In genomic region chr10:4243651-4244050, GRCh38 we compare ENCODE assay signal across 8 cellular contexts.
DNase-seq lines count a peak whose midpoint lies in the region; ATAC-seq, FAIRE-seq and TF ChIP-seq lines count a peak whose summit lies in the region.

No MANE protein-coding gene starts in this region.

- peaks cover 3 to 15% of the 10 kb centered on the region in 2 experiments; a peak in 2 of 4 replicates for H3K79me1 ChIP-seq in IMR-90 (ENCODE audit: low read depth in 1 of 2, low read length in 2 of 2)
- no peaks in the 10 kb centered on the region for H3K79me1 ChIP-seq in mesendoderm (ENCODE audit: low read length)

- CTCF ChIA-PET in A673 (lab: Charles Lee) = no interaction called here
- CTCF ChIA-PET in IMR-90 (lab: Yijun Ruan, JAX) = interaction anchor here (0.6 kb wide), 4 partner anchors 320 to 767 kb away, joined by 3 to 5 read pairs (median 3); no protein-coding TSS in a partner anchor

- H2AFZ ChIP-seq in IMR-90 (replicated peaks; ENCODE audit: low read length, poor library complexity) = no peak overlapping the region

- peak overlapping the region; percentile 97; the same call in 1 of the 2 replicates for H2BK120ac ChIP-seq in IMR-90 (ENCODE audit: low read depth, low read length)
- H2BK120ac ChIP-seq in mesendoderm (ENCODE audit: low read depth, low read length) = no peak overlapping the region

- H4K91ac ChIP-seq in IMR-90 (ENCODE audit: insufficient read depth, low read depth, low read length) = no peak overlapping the region

- H4K8ac ChIP-seq in IMR-90 (ENCODE audit: low read depth in 2 of 2, low read length in 2 of 2) (peak overlapping the region in 1 of 2 experiments; percentile 87; a peak in 1 of 4 replicates), mesendoderm (ENCODE audit: low read depth, low read length) (no peak overlapping the region)

- peak; percentile 26; the same call in 1 of the 2 replicates for TF ChIP-seq RAD21 in IMR-90 (IDR thresholded peaks at IDR 0.05; ENCODE audit: low read length)

- no peaks in the 10 kb centered on the region for H3K9me3 ChIP-seq in A673 (ENCODE audit: low read depth, low read length, poor library complexity, severe bottlenecking)
- no peaks in the 10 kb centered on the region for H3K9me3 ChIP-seq in IMR-90 (ENCODE audit: control insufficient read depth, insufficient read depth, low read length)

- POLR2A ChIA-PET in A673 (lab: Charles Lee; ENCODE audit: low non-redundant PET) = interaction anchor here (0.6 kb wide), 1 partner anchor 12 kb away, joined by 3 read pairs; no protein-coding TSS in a partner anchor
- POLR2A ChIA-PET in IMR-90 (lab: Charles Lee; ENCODE audit: unreplicated experiment) = interaction anchor here (0.6 to 1.0 kb wide), 4 partner anchors 14 to 598 kb away, joined by 3 to 6 read pairs (median 5); partner anchors contain the start of gene KLF6

- no peaks in the 10 kb centered on the region for H4K20me1 ChIP-seq in IMR-90 (ENCODE audit: insufficient read depth, low read length)

- H3K14ac ChIP-seq in IMR-90 (replicated peaks; ENCODE audit: low read depth, low read length) = no peak overlapping the region

- H3K23ac ChIP-seq in IMR-90 (ENCODE audit: low read depth, low read length) (no peak overlapping the region), mesendoderm (ENCODE audit: low read length) (no peak overlapping the region)

- H2BK15ac ChIP-seq in IMR-90 (ENCODE audit: low read depth, low read length) (no peak overlapping the region), mesendoderm (replicated peaks; ENCODE audit: low read depth) (no peak overlapping the region)

- no peaks in the 10 kb centered on the region for H3K79me2 ChIP-seq in mesendoderm (ENCODE audit: control insufficient read depth, insufficient read depth, low read length)

- dilution Hi-C loops in IMR-90 (cut with HindIII; ENCODE audit: low sequenced_read_pairs, unreplicated experiment) = no loop called here

- H2BK5ac ChIP-seq in IMR-90 (ENCODE audit: low read depth, low read length, poor library complexity, severe bottlenecking) = peak overlapping the region; percentile 89
- no peak overlapping the region for H2BK5ac ChIP-seq in mesendoderm (ENCODE audit: low read length)

- H3K27ac ChIP-seq in A673 (ENCODE audit: low read depth, low read length, poor library complexity, severe bottlenecking) = no peak overlapping the region
- peak overlapping the region; percentile 51; the same call in 1 of the 2 replicates for H3K27ac ChIP-seq in IMR-90 (ENCODE audit: insufficient read depth, low read length)
- H3K27ac ChIP-seq in mesendoderm (ENCODE audit: low read depth, low read length) = no peak overlapping the region

- no peak overlapping the region for H2BK20ac ChIP-seq in IMR-90 (ENCODE audit: low read depth, low read length)

- no peak for TF ChIP-seq CTCF in A673 (conservative IDR thresholded peaks at IDR 0.05; ENCODE audit: low read depth, low read length)
- TF ChIP-seq CTCF in IMR-90 (conservative IDR thresholded peaks at IDR 0.05; ENCODE audit: low read depth, low read length) = no peak
- no peak for TF ChIP-seq CTCF in bronchial epithelial cell (IDR thresholded peaks at IDR 0.05; ENCODE audit: insufficient read depth, low read length, severe bottlenecking)

- H3K9ac ChIP-seq in IMR-90 (ENCODE audit: low read depth, low read length) (no peak overlapping the region), mesendoderm (ENCODE audit: low read length) (no peak overlapping the region)

- H3K18ac ChIP-seq in IMR-90 (ENCODE audit: low read depth, low read length) (peak overlapping the region; percentile 30; the same call in 1 of the 2 replicates), mesendoderm (ENCODE audit: low read length) (no peak overlapping the region)

- H4K5ac ChIP-seq in IMR-90 (ENCODE audit: low read depth, low read length) (no peak overlapping the region), mesendoderm (ENCODE audit: low read length) (no peak overlapping the region)

- WGBS in IMR-90 (ENCODE audit: extremely low coverage in 2 of 2, insufficient read length in 1 of 2), 2 experiments = no CpG with 5 or more reads among the region's 1 CpG
- no CpG with 5 or more reads among the region's 1 CpG for WGBS in mesendoderm (ENCODE audit: extremely low coverage, insufficient coverage, low lambda C conversion rate)

- no peak overlapping the region for H3K56ac ChIP-seq in IMR-90 (ENCODE audit: extremely low read depth, insufficient read depth, low read length)
- H3K56ac ChIP-seq in mesendoderm (ENCODE audit: low read length) = no peak overlapping the region

- H3K4me1 ChIP-seq in A673 (ENCODE audit: insufficient read depth, low read length, poor library complexity, severe bottlenecking) (peaks cover 20% of the 10 kb centered on the region), IMR-90 (ENCODE audit: control insufficient read depth, insufficient read depth, low read length) (peaks cover 17% of the 10 kb centered on the region), mesendoderm (ENCODE audit: control insufficient read depth, low read depth, low read length) (peaks cover 2% of the 10 kb centered on the region)

- H3K36me3 ChIP-seq in A673 (ENCODE audit: insufficient read depth, low read length, poor library complexity, severe bottlenecking) (no peaks in the 10 kb centered on the region), IMR-90 (ENCODE audit: control insufficient read depth, insufficient read depth, low read length) (no peaks in the 10 kb centered on the region), bronchial epithelial cell (ENCODE audit: control insufficient read depth, insufficient read depth, low read length) (no peaks in the 10 kb centered on the region), mesendoderm (ENCODE audit: control insufficient read depth, insufficient read depth, low read length) (no peaks in the 10 kb centered on the region)

- peaks cover 9% of the 10 kb centered on the region for H3K9me1 ChIP-seq in IMR-90 (ENCODE audit: insufficient read depth, low read length)

- H3K4me2 ChIP-seq in IMR-90 (ENCODE audit: low read depth, low read length) = peak overlapping the region; percentile 68
- no peak overlapping the region for H3K4me2 ChIP-seq in mesendoderm (ENCODE audit: low read length)

- H3K4ac ChIP-seq in IMR-90 (ENCODE audit: low read depth, low read length) (peak overlapping the region; percentile 97; the same call in 1 of the 2 replicates), mesendoderm (ENCODE audit: low read depth, low read length) (no peak overlapping the region)

- BruUV-seq in A673 (replicated peaks; lab: Mats Ljungman, UMichigan) = no TSS peak
- no TSS peak for BruUV-seq in IMR-90 (replicated peaks; lab: Mats Ljungman, UMichigan)

- in situ Hi-C loops in IMR-90 (cut with MboI; ENCODE audit: low sequenced_read_pairs) = loop anchor here (5.0 to 10.0 kb wide), 2 partner anchors 421 to 461 kb away; no protein-coding TSS in a partner anchor

- no peaks in the 10 kb centered on the region for H3K27me3 ChIP-seq in A673 (replicated peaks; ENCODE audit: insufficient read depth, low read depth, low read length, poor library complexity)
- no peaks in the 10 kb centered on the region for H3K27me3 ChIP-seq in IMR-90 (ENCODE audit: control insufficient read depth, insufficient read depth, low read length)
- no peaks in the 10 kb centered on the region for H3K27me3 ChIP-seq in bronchial epithelial cell (ENCODE audit: control insufficient read depth, insufficient read depth, low read length)
- no peaks in the 10 kb centered on the region for H3K27me3 ChIP-seq in mesendoderm (ENCODE audit: insufficient read depth, low read length, poor library complexity)

- ATAC-seq in IMR-90 (ENCODE audit: low read depth) = peak; percentile 57
- no peak for ATAC-seq in HG02571 (IDR thresholded peaks at IDR 0.05; ENCODE audit: unreplicated experiment)
- no peak for ATAC-seq in HG02623 (IDR thresholded peaks at IDR 0.05; ENCODE audit: unreplicated experiment)
- no peak for ATAC-seq in GM18873 (IDR thresholded peaks at IDR 0.05; ENCODE audit: low FRiP score, unreplicated experiment)

- no peak overlapping the region for H2AK5ac ChIP-seq in IMR-90 (ENCODE audit: low read depth, low read length)
- no peak overlapping the region for H2AK5ac ChIP-seq in mesendoderm (ENCODE audit: low read length)

- intact Hi-C loops in A673 (cut with micrococcal nuclease; ENCODE audit: unreplicated experiment) (no loop called here), IMR-90 (cut with micrococcal nuclease) (loop anchor here (2.0 to 10.0 kb wide), 7 partner anchors 391 to 1049 kb away; partner anchors contain the start of gene KLF6)

- no peak overlapping the region for H2AK9ac ChIP-seq in IMR-90 (replicated peaks; ENCODE audit: low read depth, low read length, poor library complexity)

- DNase-seq in A673 (ENCODE audit: low spot score) = peak; percentile 36
- DNase-seq in IMR-90 = peak; percentile 100
- peak; percentile 97 for DNase-seq in bronchial epithelial cell (ENCODE audit: low read depth)
- DNase-seq in mesendoderm = peak; percentile 57
- no peak for DNase-seq in DMS79 (lab: John Stamatoyannopoulos, UW)

- H3K4me3 ChIP-seq in A673 (ENCODE audit: low read depth, low read length, poor library complexity, severe bottlenecking) (no peak overlapping the region), IMR-90 (ENCODE audit: insufficient read depth, low read depth, low read length) (no peak overlapping the region), bronchial epithelial cell (ENCODE audit: low read depth, low read length) (no peak overlapping the region), mesendoderm (ENCODE audit: low read length) (no peak overlapping the region)

- TF ChIP-seq POLR2A in IMR-90 (IDR thresholded peaks at IDR 0.05; ENCODE audit: low read depth, low read length) = no peak

- FAIRE-seq in bronchial epithelial cell (lab: Jason Lieb, UNC) = no peak

TF ChIP-seq in IMR-90, 13 proteins besides CTCF, POLR2A, EP300 and RAD21:
- TF ChIP-seq FOS (IDR thresholded peaks at IDR 0.05; ENCODE audit: low read depth, low read length) (peak; percentile 98), NFE2L2 (IDR thresholded peaks at IDR 0.05; ENCODE audit: low read depth, low read length) (no peak), BHLHE40 (IDR thresholded peaks at IDR 0.05; ENCODE audit: low read depth, low read length) (no peak; the same call in 1 of the 2 replicates), CHD1 (IDR thresholded peaks at IDR 0.05; ENCODE audit: low read depth, low read length) (no peak), MXI1 (IDR thresholded peaks at IDR 0.05; ENCODE audit: borderline replicate concordance, low read depth, low read length) (no peak), CEBPB (IDR thresholded peaks at IDR 0.05; ENCODE audit: low read depth, low read length) (peak; percentile 41), MAFK (IDR thresholded peaks at IDR 0.05; ENCODE audit: low read depth, low read length) (no peak), RFX5 (IDR thresholded peaks at IDR 0.05; ENCODE audit: low read depth, low read length) (no peak)
- TF ChIP-seq, protein P1, sequence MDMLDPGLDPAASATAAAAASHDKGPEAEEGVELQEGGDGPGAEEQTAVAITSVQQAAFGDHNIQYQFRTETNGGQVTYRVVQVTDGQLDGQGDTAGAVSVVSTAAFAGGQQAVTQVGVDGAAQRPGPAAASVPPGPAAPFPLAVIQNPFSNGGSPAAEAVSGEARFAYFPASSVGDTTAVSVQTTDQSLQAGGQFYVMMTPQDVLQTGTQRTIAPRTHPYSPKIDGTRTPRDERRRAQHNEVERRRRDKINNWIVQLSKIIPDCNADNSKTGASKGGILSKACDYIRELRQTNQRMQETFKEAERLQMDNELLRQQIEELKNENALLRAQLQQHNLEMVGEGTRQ (IDR thresholded peaks at IDR 0.05; ENCODE audit: low read depth, low read length) = no peak
